Comparison of ENCODE assay signal across 16 cellular contexts in genomic region chr3:120516142-120516541, GRCh38.
DNase-seq lines count a peak whose midpoint lies in the region; ATAC-seq and TF ChIP-seq lines count a peak whose summit lies in the region.
"Had no signal": no experiment of that assay in that cellular context is flagged by ENCODE, and none has a peak within 500 bp of the region (broad histone marks: within the 10 kb centered on the region; RNA-seq: fewer than 3 reads in every experiment).

No MANE protein-coding gene starts in this region.

- ATAC-seq in SK-N-SH treated with all-trans-retinoic acid at 6 μM for 48 hours = no peak
- ATAC-seq in left colon = no peak
- no peak for ATAC-seq in HG02981 (IDR thresholded peaks at IDR 0.05; ENCODE audit: unreplicated experiment)
- ATAC-seq: A549, HCT116 had no signal

- H2BK5ac ChIP-seq in mesendoderm (ENCODE audit: low read length) = no peak overlapping the region

- no peaks in the 10 kb centered on the region for H3K27me3 ChIP-seq in mesendoderm (ENCODE audit: insufficient read depth, low read length, poor library complexity)
- H3K27me3 ChIP-seq: BLaER1 had no signal

- TF ChIP-seq CTCF in VCaP (conservative IDR thresholded peaks at IDR 0.05) = no peak

- no peak overlapping the region for H2BK15ac ChIP-seq in mesendoderm (replicated peaks; ENCODE audit: low read depth)

- intact Hi-C loops in left colon (cut with DNase I, micrococcal nuclease) = no loop called here

- no peak overlapping the region for H3K56ac ChIP-seq in mesendoderm (ENCODE audit: low read length)

- no peak overlapping the region for H3K4me2 ChIP-seq in mesendoderm (ENCODE audit: low read length)
- H3K4me2 ChIP-seq: A549, BLaER1 had no signal

- H4K5ac ChIP-seq in mesendoderm (ENCODE audit: low read length) = no peak overlapping the region

- DNase-seq in NCI-H226 (peak; percentile 19), mesendoderm (peak; percentile 58), NCI-H82 treated with DMSO at 0.1 percent for 48 hours (lab: John Stamatoyannopoulos, UW; ENCODE audit: unreplicated experiment) (no peak), left colon (no peak), DMS114 treated with DMSO at 0.1 percent for 48 hours (lab: John Stamatoyannopoulos, UW; ENCODE audit: unreplicated experiment) (no peak)
- DNase-seq: AML-193; Caco-2; CD8-positive, alpha-beta memory T cell; DMS53; GF-D8 had no signal

- H3K4me1 ChIP-seq in mesendoderm (ENCODE audit: control insufficient read depth, low read depth, low read length) = no peaks in the 10 kb centered on the region
- H3K4me1 ChIP-seq: A549, BLaER1, Caco-2 had no signal

- H3K4ac ChIP-seq in mesendoderm (ENCODE audit: low read depth, low read length) = no peak overlapping the region

- H3K36me3 ChIP-seq in mesendoderm (ENCODE audit: control insufficient read depth, insufficient read depth, low read length) = no peaks in the 10 kb centered on the region
- H3K36me3 ChIP-seq: BLaER1 had no signal

- no peaks in the 10 kb centered on the region for H3K79me2 ChIP-seq in mesendoderm (ENCODE audit: control insufficient read depth, insufficient read depth, low read length)

- H3K79me1 ChIP-seq in mesendoderm (ENCODE audit: low read length) = no peaks in the 10 kb centered on the region

- no peak overlapping the region for H2AK5ac ChIP-seq in mesendoderm (ENCODE audit: low read length)

- peak overlapping the region; percentile 71 for H3K27ac ChIP-seq in VCaP
- no peak overlapping the region for H3K27ac ChIP-seq in mesendoderm (ENCODE audit: low read depth, low read length)
- H3K27ac ChIP-seq: A549, BLaER1 had no signal

- no peak overlapping the region for H3K18ac ChIP-seq in mesendoderm (ENCODE audit: low read length)

- H4K8ac ChIP-seq in mesendoderm (ENCODE audit: low read depth, low read length) = no peak overlapping the region

- no CpG with 5 or more reads among the region's 6 CpGs for WGBS in mesendoderm (ENCODE audit: extremely low coverage, insufficient coverage, low lambda C conversion rate)

- no peak overlapping the region for H3K23ac ChIP-seq in mesendoderm (ENCODE audit: low read length)

- no peak overlapping the region for H3K4me3 ChIP-seq in mesendoderm (ENCODE audit: low read length)
- H3K4me3 ChIP-seq: A549, BLaER1 had no signal

- no peak overlapping the region for H2BK120ac ChIP-seq in mesendoderm (ENCODE audit: low read depth, low read length)

- H3K9ac ChIP-seq in mesendoderm (ENCODE audit: low read length) = no peak overlapping the region
- H3K9ac ChIP-seq: BLaER1 had no signal

TF ChIP-seq in SK-N-SH treated with all-trans-retinoic acid at 6 μM for 48 hours, 23 proteins besides CTCF, POLR2A, EP300 and RAD21:
- TF ChIP-seq ZNF565 (CRISPR knock-in tag; conservative IDR thresholded peaks at IDR 0.05; ENCODE audit: low read depth) (no peak), ISL1 (CRISPR knock-in tag; IDR thresholded peaks at IDR 0.05) (peak; percentile 37; the same call in 1 of the 2 replicates), OSR1 (CRISPR knock-in tag; IDR thresholded peaks at IDR 0.05) (no peak)

Comparison
In these comparisons a context has a peak if more than half of its experiments do, and no peak if none do; other contexts are left out.
1. DNase-seq: peak in NCI-H226 (single experiment) and mesendoderm (single experiment); none in NCI-H82 treated with DMSO at 0.1 percent for 48 hours (single experiment), left colon (0 of 2) and DMS114 treated with DMSO at 0.1 percent for 48 hours (single experiment).